ENCODE assay signal across 2 cellular contexts in genomic region chr6:109496036-109496761, GRCh38.
TF ChIP-seq lines count a peak whose summit lies in the region.

No MANE protein-coding gene starts in this region.

TF ChIP-seq in SK-N-SH, 30 proteins besides CTCF, POLR2A, EP300 and RAD21:
- TF ChIP-seq NFIC (IDR thresholded peaks at IDR 0.05; ENCODE audit: borderline replicate concordance), result no peak
- TF ChIP-seq TCF12 (IDR thresholded peaks at IDR 0.05), result 0 out of 2 replicates have a peak, but pooled peaks have one; percentile 13

TF ChIP-seq in H1, 55 proteins besides CTCF, POLR2A, EP300 and RAD21:
- TF ChIP-seq CTBP2 (IDR thresholded peaks at IDR 0.05; ENCODE audit: borderline replicate concordance, insufficient read depth, insufficient read length, low read length) (no peak), SAP30 (IDR thresholded peaks at IDR 0.05; ENCODE audit: insufficient read depth, insufficient replicate concordance, low read length) (no peak), SIRT6 (IDR thresholded peaks at IDR 0.05; ENCODE audit: low read length) (no peak), TCF12 (IDR thresholded peaks at IDR 0.05; ENCODE audit: low read depth, low read length) (no peak), ZNF274 (IDR thresholded peaks at IDR 0.05; ENCODE audit: borderline replicate concordance, extremely low read depth, low read length) (no peak), HDAC6 (IDR thresholded peaks at IDR 0.05; ENCODE audit: low read depth, low read length) (no peak), USF2 (IDR thresholded peaks at IDR 0.05; ENCODE audit: low read length) (no peak), FOSL1 (IDR thresholded peaks at IDR 0.05; ENCODE audit: insufficient read depth, low read depth, low read length) (no peak), POLR2AphosphoS5 (IDR thresholded peaks at IDR 0.05; ENCODE audit: low read depth, low read length) (no peak), BRCA1 (IDR thresholded peaks at IDR 0.05; ENCODE audit: low read depth, low read length) (no peak), POU5F1 (IDR thresholded peaks at IDR 0.05; ENCODE audit: low read depth, low read length) (no peak), E2F6 (IDR thresholded peaks at IDR 0.05) (no peak), SP2 (IDR thresholded peaks at IDR 0.05; ENCODE audit: low read length) (no peak), CEBPB (IDR thresholded peaks at IDR 0.05; ENCODE audit: low read depth, low read length) (no peak)
TF ChIP-seq in H1: peak in this region for 0.
